Comparison of ENCODE assay signal across 3 cellular contexts in genomic region chr17:63133489-63133888, GRCh38.
A peak's percentile ranks its signal among the peaks of the same experiment; 100 is the strongest.
TF ChIP-seq lines count a peak whose summit lies in the region.

No MANE protein-coding gene starts in this region.

TF ChIP-seq in A549, 52 proteins besides CTCF, POLR2A, EP300 and RAD21:
- TF ChIP-seq TFCP2L1 (CRISPR knock-in tag; IDR thresholded peaks at IDR 0.05) (no peak), MAFK (IDR thresholded peaks at IDR 0.05; ENCODE audit: partially characterized antibody) (peak; percentile 99)

TF ChIP-seq in IMR-90, 13 proteins besides CTCF, POLR2A, EP300 and RAD21:
- TF ChIP-seq NFE2L2 (IDR thresholded peaks at IDR 0.05; ENCODE audit: low read depth, low read length) (no peak), ELK1 (IDR thresholded peaks at IDR 0.05; ENCODE audit: borderline replicate concordance, low read depth, low read length) (no peak), USF2 (IDR thresholded peaks at IDR 0.05; ENCODE audit: low read depth, low read length) (no peak), SMC3 (IDR thresholded peaks at IDR 0.05; ENCODE audit: low read depth, low read length) (no peak), MAFK (IDR thresholded peaks at IDR 0.05; ENCODE audit: low read depth, low read length) (peak; percentile 99)

TF ChIP-seq in H1, 55 proteins besides CTCF, POLR2A, EP300 and RAD21:
- TF ChIP-seq MAFK (IDR thresholded peaks at IDR 0.05; ENCODE audit: low read depth, low read length) (peak; percentile 94), CTBP2 (IDR thresholded peaks at IDR 0.05; ENCODE audit: borderline replicate concordance, insufficient read depth, insufficient read length, low read length) (no peak)
TF ChIP-seq in H1: peak in this region for 1.
